In the genomic region with DNA sequence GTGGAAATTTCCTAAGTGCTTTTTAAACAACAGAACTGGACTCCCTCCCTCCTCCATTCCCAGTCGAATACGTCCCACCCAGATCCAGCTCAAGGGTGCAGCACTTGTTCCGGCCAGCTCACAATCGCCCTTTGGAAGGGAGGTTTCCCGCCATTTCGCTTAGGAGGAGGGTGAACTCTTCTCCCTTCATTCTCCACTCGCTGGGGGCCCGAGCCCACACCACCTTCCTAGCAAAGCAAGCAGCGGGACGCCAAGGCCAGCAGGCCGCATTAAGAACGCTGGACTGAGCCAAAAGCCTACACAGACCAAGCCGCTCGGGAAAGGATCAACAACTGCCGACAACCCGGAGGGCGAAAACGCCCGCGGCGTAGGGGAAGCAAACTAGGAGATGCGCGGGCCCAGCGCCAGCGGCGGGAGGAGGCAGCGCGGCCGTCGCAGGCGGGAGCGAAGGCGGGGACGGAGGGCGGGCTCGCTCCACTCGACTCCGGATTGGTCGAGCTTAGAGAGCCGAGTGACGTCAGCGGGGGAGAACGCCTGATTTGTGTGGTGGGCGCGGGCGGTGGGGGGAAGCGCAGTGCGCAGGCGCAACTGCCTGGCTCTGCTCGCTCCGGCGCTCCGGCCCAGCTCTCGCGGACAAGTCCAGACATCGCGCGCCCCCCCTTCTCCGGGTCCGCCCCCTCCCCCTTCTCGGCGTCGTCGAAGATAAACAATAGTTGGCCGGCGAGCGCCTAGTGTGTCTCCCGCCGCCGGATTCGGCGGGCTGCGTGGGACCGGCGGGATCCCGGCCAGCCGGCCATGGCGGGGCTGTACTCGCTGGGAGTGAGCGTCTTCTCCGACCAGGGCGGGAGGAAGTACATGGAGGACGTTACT, we compare ENCODE assay signal across 1 cellular context.
TF ChIP-seq lines count a peak whose summit lies in the region.

Gene PPM1D, plus strand, starts transcription at position 574 of the 870 bp plus-strand sequence. Its CDS starts 222 bp downstream, at position 796.

TF ChIP-seq in HepG2, 621 proteins besides CTCF, POLR2A, EP300 and RAD21 (continued from another document):
- TF ChIP-seq ARID4A (CRISPR knock-in tag; IDR thresholded peaks at IDR 0.05; ENCODE audit: borderline replicate concordance) (peak; percentile 89), ZNF883 (CRISPR knock-in tag; IDR thresholded peaks at IDR 0.05; ENCODE audit: not compliant biosample characterization) (peak; percentile 94), CHCHD3 (CRISPR knock-in tag; IDR thresholded peaks at IDR 0.05) (peak; percentile 94), ZNF530 (CRISPR knock-in tag; IDR thresholded peaks at IDR 0.05; ENCODE audit: low read depth) (no peak), ZNF615 (CRISPR knock-in tag; IDR thresholded peaks at IDR 0.05; ENCODE audit: borderline replicate concordance) (peak; percentile 87; the same call in 1 of the 2 replicates), ZNF496 (CRISPR knock-in tag; IDR thresholded peaks at IDR 0.05; ENCODE audit: insufficient replicate concordance) (no peak), KDM3A (CRISPR knock-in tag; IDR thresholded peaks at IDR 0.05; ENCODE audit: low read depth) (peak; percentile 77; the same call in 1 of the 2 replicates), BORCS8-MEF2B (CRISPR knock-in tag; IDR thresholded peaks at IDR 0.05) (peak; percentile 80), ZBTB33 (CRISPR knock-in tag; IDR thresholded peaks at IDR 0.05) (no peak; the same call in 1 of the 2 replicates), KDM5A (IDR thresholded peaks at IDR 0.05; ENCODE audit: borderline replicate concordance, low read length) (peak; percentile 65; the same call in 1 of the 2 replicates), MTF1 (CRISPR knock-in tag; IDR thresholded peaks at IDR 0.05) (peak; percentile 75; the same call in 1 of the 2 replicates), EZH2 (conservative IDR thresholded peaks at IDR 0.05; ENCODE audit: low read depth, low read length) (no peak), DRAP1 (CRISPR knock-in tag; IDR thresholded peaks at IDR 0.05) (peak; percentile 93), YY1 (IDR thresholded peaks at IDR 0.05; ENCODE audit: insufficient read depth, insufficient replicate concordance, low read depth, low read length) (peak; percentile 81), ZSCAN29 (CRISPR knock-in tag; conservative IDR thresholded peaks at IDR 0.05) (peak; percentile 92), RXRB (CRISPR knock-in tag; IDR thresholded peaks at IDR 0.05; ENCODE audit: borderline replicate concordance) (peak; percentile 75), MLXIP (CRISPR knock-in tag; IDR thresholded peaks at IDR 0.05; ENCODE audit: borderline replicate concordance) (peak; percentile 77), CENPBD1 (CRISPR knock-in tag; IDR thresholded peaks at IDR 0.05; ENCODE audit: borderline replicate concordance, low read depth) (no peak), ZNF558 (CRISPR knock-in tag; IDR thresholded peaks at IDR 0.05; ENCODE audit: borderline replicate concordance) (peak; percentile 54; the same call in 1 of the 2 replicates), ZNF350 (CRISPR knock-in tag; IDR thresholded peaks at IDR 0.05; ENCODE audit: borderline replicate concordance, low read depth) (peak; percentile 95), SUZ12 (IDR thresholded peaks at IDR 0.05; ENCODE audit: low read depth, low read length) (no peak), ZZZ3 (CRISPR knock-in tag; IDR thresholded peaks at IDR 0.05; ENCODE audit: borderline replicate concordance) (no peak; the same call in 1 of the 2 replicates), AKAP8 (CRISPR knock-in tag; IDR thresholded peaks at IDR 0.05) (0 out of 2 replicates have a peak, but pooled peaks have one; percentile 94), ZNF326 (CRISPR knock-in tag; IDR thresholded peaks at IDR 0.05; ENCODE audit: borderline replicate concordance) (no peak), RFX1 (IDR thresholded peaks at IDR 0.05) (no peak), NONO (IDR thresholded peaks at IDR 0.05) (no peak), NONO (CRISPR knock-in tag; conservative IDR thresholded peaks at IDR 0.05) (peak; percentile 98), RXRA (CRISPR knock-in tag; IDR thresholded peaks at IDR 0.05) (peak; percentile 87), BRF2 (CRISPR knock-in tag; IDR thresholded peaks at IDR 0.05) (peak; percentile 99), ASH2L (IDR thresholded peaks at IDR 0.05; ENCODE audit: insufficient read length, low read depth, low read length) (peak; percentile 96), MYNN (CRISPR knock-in tag; IDR thresholded peaks at IDR 0.05; ENCODE audit: low read depth) (peak; percentile 30; the same call in 1 of the 2 replicates)
- TF ChIP-seq, protein P1, sequence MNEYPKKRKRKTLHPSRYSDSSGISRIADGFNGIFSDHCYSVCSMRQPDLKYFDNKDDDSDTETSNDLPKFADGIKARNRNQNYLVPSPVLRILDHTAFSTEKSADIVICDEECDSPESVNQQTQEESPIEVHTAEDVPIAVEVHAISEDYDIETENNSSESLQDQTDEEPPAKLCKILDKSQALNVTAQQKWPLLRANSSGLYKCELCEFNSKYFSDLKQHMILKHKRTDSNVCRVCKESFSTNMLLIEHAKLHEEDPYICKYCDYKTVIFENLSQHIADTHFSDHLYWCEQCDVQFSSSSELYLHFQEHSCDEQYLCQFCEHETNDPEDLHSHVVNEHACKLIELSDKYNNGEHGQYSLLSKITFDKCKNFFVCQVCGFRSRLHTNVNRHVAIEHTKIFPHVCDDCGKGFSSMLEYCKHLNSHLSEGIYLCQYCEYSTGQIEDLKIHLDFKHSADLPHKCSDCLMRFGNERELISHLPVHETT (CRISPR knock-in tag; conservative IDR thresholded peaks at IDR 0.05), result peak; percentile 63; the same call in 1 of the 2 replicates
- TF ChIP-seq, protein P2, sequence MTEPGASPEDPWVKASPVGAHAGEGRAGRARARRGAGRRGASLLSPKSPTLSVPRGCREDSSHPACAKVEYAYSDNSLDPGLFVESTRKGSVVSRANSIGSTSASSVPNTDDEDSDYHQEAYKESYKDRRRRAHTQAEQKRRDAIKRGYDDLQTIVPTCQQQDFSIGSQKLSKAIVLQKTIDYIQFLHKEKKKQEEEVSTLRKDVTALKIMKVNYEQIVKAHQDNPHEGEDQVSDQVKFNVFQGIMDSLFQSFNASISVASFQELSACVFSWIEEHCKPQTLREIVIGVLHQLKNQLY (CRISPR knock-in tag; IDR thresholded peaks at IDR 0.05), result peak; percentile 46; the same call in 1 of the 2 replicates
- TF ChIP-seq, protein P3, sequence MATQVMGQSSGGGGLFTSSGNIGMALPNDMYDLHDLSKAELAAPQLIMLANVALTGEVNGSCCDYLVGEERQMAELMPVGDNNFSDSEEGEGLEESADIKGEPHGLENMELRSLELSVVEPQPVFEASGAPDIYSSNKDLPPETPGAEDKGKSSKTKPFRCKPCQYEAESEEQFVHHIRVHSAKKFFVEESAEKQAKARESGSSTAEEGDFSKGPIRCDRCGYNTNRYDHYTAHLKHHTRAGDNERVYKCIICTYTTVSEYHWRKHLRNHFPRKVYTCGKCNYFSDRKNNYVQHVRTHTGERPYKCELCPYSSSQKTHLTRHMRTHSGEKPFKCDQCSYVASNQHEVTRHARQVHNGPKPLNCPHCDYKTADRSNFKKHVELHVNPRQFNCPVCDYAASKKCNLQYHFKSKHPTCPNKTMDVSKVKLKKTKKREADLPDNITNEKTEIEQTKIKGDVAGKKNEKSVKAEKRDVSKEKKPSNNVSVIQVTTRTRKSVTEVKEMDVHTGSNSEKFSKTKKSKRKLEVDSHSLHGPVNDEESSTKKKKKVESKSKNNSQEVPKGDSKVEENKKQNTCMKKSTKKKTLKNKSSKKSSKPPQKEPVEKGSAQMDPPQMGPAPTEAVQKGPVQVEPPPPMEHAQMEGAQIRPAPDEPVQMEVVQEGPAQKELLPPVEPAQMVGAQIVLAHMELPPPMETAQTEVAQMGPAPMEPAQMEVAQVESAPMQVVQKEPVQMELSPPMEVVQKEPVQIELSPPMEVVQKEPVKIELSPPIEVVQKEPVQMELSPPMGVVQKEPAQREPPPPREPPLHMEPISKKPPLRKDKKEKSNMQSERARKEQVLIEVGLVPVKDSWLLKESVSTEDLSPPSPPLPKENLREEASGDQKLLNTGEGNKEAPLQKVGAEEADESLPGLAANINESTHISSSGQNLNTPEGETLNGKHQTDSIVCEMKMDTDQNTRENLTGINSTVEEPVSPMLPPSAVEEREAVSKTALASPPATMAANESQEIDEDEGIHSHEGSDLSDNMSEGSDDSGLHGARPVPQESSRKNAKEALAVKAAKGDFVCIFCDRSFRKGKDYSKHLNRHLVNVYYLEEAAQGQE (IDR thresholded peaks at IDR 0.05; ENCODE audit: borderline replicate concordance in 1 of 2, low read depth in 1 of 2, low read length in 2 of 2), result peak in 1 of 2 experiments; percentile 27; a peak in 1 of 4 replicates
